10 cellular contexts compared by ENCODE assay signal in genomic region chr17:69448431-69449102, GRCh38. TPM values are rescaled to one million over a fixed set of nuclear protein-coding genes. Genes with fewer than 3 reads are reported as not detected.
A peak's percentile ranks its signal among the peaks of the same experiment; 100 is the strongest.
DNase-seq lines count a peak whose midpoint lies in the region; ATAC-seq and TF ChIP-seq lines count a peak whose summit lies in the region.
"Had no signal": no experiment of that assay in that cellular context is flagged by ENCODE, and none has a peak within 500 bp of the region (broad histone marks: within the 10 kb centered on the region; RNA-seq: fewer than 3 reads in every experiment).

No MANE protein-coding gene starts in this region.

- no TSS peak for BruUV-seq in mammary epithelial cell (replicated peaks; lab: Mats Ljungman, UMichigan)

- H3K4me2 ChIP-seq in GM23338 = peak overlapping the region; percentile 50
- peak overlapping the region; percentile 17 for H3K4me2 ChIP-seq in mammary epithelial cell (ENCODE audit: insufficient read depth, low read depth, low read length)

- H3K4me3 ChIP-seq in GM23338 (peak overlapping the region; percentile 18), mammary epithelial cell (replicated peaks in 1 of 3; ENCODE audit: insufficient read depth in 1 of 3, low read depth in 2 of 3, low read length in 3 of 3) (no peak overlapping the region), iPS-18c (ENCODE audit: insufficient read depth, low read depth, low read length) (peak overlapping the region; percentile 20; the same call in 1 of the 2 replicates), lower lobe of right lung (no peak overlapping the region)

- in situ Hi-C loops in mammary epithelial cell (cut with MboI; ENCODE audit: low sequenced_read_pairs in 2 of 2) = no loop called here

- H3K27ac Mint-ChIP-seq in GM23338 (peak overlapping the region; percentile 95), progenitor cell of endocrine pancreas (peak overlapping the region; percentile 69)

- H3K4me1 ChIP-seq in GM23338 (ENCODE audit: insufficient read depth) = peaks cover 71% of the 10 kb centered on the region
- no peaks in the 10 kb centered on the region for H3K4me1 ChIP-seq in mammary epithelial cell (ENCODE audit: insufficient read depth, low read length)
- H3K4me1 ChIP-seq in lower lobe of right lung = no peaks in the 10 kb centered on the region
- H3K4me1 ChIP-seq: Caco-2 had no signal

- peaks cover 14% of the 10 kb centered on the region for H3F3A ChIP-seq in GM23338 (replicated peaks; ENCODE audit: low read depth)

- no peak for TF ChIP-seq CTCF in GM23338 (conservative IDR thresholded peaks at IDR 0.05; ENCODE audit: low read depth in 2 of 2)
- TF ChIP-seq CTCF in mammary epithelial cell (conservative IDR thresholded peaks at IDR 0.05 in 1 of 2, IDR thresholded peaks at IDR 0.05 in 1 of 2; ENCODE audit: extremely low read depth in 1 of 2, insufficient read depth in 1 of 2, low read depth in 1 of 2, low read length in 2 of 2) = no peak
- no peak for TF ChIP-seq CTCF in progenitor cell of endocrine pancreas (IDR thresholded peaks at IDR 0.05; ENCODE audit: unreplicated experiment)
- no peak for TF ChIP-seq CTCF in lower lobe of right lung (IDR thresholded peaks at IDR 0.05)

- H3K27ac ChIP-seq in GM23338 (ENCODE audit: low read depth) = peak overlapping the region; percentile 92
- H3K27ac ChIP-seq in mammary epithelial cell (ENCODE audit: insufficient read depth, low read depth, low read length) = no peak overlapping the region
- H3K27ac ChIP-seq in lower lobe of right lung = no peak overlapping the region

- H3K4me1 Mint-ChIP-seq in GM23338 (peaks cover 69% of the 10 kb centered on the region), progenitor cell of endocrine pancreas (ENCODE audit: low read depth) (peaks cover 18% of the 10 kb centered on the region)

- no peak overlapping the region for H3K9ac ChIP-seq in mammary epithelial cell (ENCODE audit: insufficient read depth, low read length)

- H4K20me1 ChIP-seq in GM23338 (replicated peaks; ENCODE audit: insufficient read depth) = no peaks in the 10 kb centered on the region
- no peaks in the 10 kb centered on the region for H4K20me1 ChIP-seq in mammary epithelial cell (ENCODE audit: insufficient read depth, low read length)

- CTCF ChIA-PET in mammary epithelial cell (lab: Charles Lee; ENCODE audit: low non-redundant PET) = no interaction called here

- peak; percentile 89 for ATAC-seq in GM23338
- no peak for ATAC-seq in lower lobe of right lung
- ATAC-seq in GM21717 (IDR thresholded peaks at IDR 0.05; ENCODE audit: unreplicated experiment) = no peak
- ATAC-seq in GM21786 (IDR thresholded peaks at IDR 0.05; ENCODE audit: unreplicated experiment) = no peak

- intact Hi-C loops in mammary epithelial cell (cut with micrococcal nuclease) (no loop called here), lower lobe of right lung (cut with DNase I) (no loop called here)

- H3K79me2 ChIP-seq in GM23338 (replicated peaks; ENCODE audit: insufficient read depth) (peaks cover 51% of the 10 kb centered on the region), mammary epithelial cell (ENCODE audit: insufficient read depth, low read length) (no peaks in the 10 kb centered on the region)

- H3K27me3 Mint-ChIP-seq in GM23338 (ENCODE audit: insufficient read depth, low read depth, poor library complexity) = peaks cover 9% of the 10 kb centered on the region
- H3K27me3 Mint-ChIP-seq in progenitor cell of endocrine pancreas = no peaks in the 10 kb centered on the region

- no peaks in the 10 kb centered on the region for H3K9me3 ChIP-seq in mammary epithelial cell (replicated peaks; ENCODE audit: insufficient read depth, low read length)
- H3K9me3 ChIP-seq in iPS-18c (ENCODE audit: control insufficient read depth, insufficient read depth, low read length) = no peaks in the 10 kb centered on the region
- H3K9me3 ChIP-seq in lower lobe of right lung = no peaks in the 10 kb centered on the region
- H3K9me3 ChIP-seq: Caco-2 had no signal

- H3K36me3 ChIP-seq in GM23338 (ENCODE audit: insufficient read depth) = no peaks in the 10 kb centered on the region
- H3K36me3 ChIP-seq in mammary epithelial cell (ENCODE audit: insufficient read depth, low read length) = no peaks in the 10 kb centered on the region
- no peaks in the 10 kb centered on the region for H3K36me3 ChIP-seq in lower lobe of right lung

- H3K9me2 ChIP-seq in GM23338 (ENCODE audit: insufficient read depth) = no peaks in the 10 kb centered on the region

- H3K27me3 ChIP-seq in GM23338 (ENCODE audit: insufficient read depth) (no peaks in the 10 kb centered on the region), mammary epithelial cell (ENCODE audit: insufficient read depth, low read length) (no peaks in the 10 kb centered on the region), lower lobe of right lung (ENCODE audit: low read depth) (no peaks in the 10 kb centered on the region)

- H3K36me3 Mint-ChIP-seq in GM23338 (ENCODE audit: low read depth) (no peaks in the 10 kb centered on the region), progenitor cell of endocrine pancreas (ENCODE audit: insufficient read depth) (no peaks in the 10 kb centered on the region)

- DNase-seq in GM23338 (ENCODE audit: low spot score) (peak; percentile 97), mammary epithelial cell (no peak), progenitor cell of endocrine pancreas (ENCODE audit: low spot score, unreplicated experiment) (no peak), lower lobe of right lung (no peak), HuH-7.5 (ENCODE audit: low spot score) (no peak)
- DNase-seq: Caco-2; stimulated activated naive CD4-positive, alpha-beta T cell treated with Interleukin-2 at 50 U/mL for 16 hours had no signal

- WGBS in mammary epithelial cell (ENCODE audit: low coverage, missing lambda C conversion rate) = 25% methylated on average over 16 of the region's 16 CpGs

- dilution Hi-C loops in mammary epithelial cell (cut with HindIII; ENCODE audit: low sequenced_read_pairs) = no loop called here

- no peak overlapping the region for H2AFZ ChIP-seq in GM23338
- H2AFZ ChIP-seq in mammary epithelial cell (ENCODE audit: low read depth, low read length) = peak overlapping the region; percentile 83

- H3K4me3 Mint-ChIP-seq in GM23338 (peak overlapping the region; percentile 65), progenitor cell of endocrine pancreas (ENCODE audit: low read depth) (no peak overlapping the region)

- H3K9me3 Mint-ChIP-seq in GM23338 (no peaks in the 10 kb centered on the region; the same call in 2 of the 3 replicates), progenitor cell of endocrine pancreas (ENCODE audit: low read depth) (no peaks in the 10 kb centered on the region)

TF ChIP-seq in GM23338, 12 proteins besides CTCF, POLR2A, EP300 and RAD21 (continues in another document):
- TF ChIP-seq JUNB (IDR thresholded peaks at IDR 0.05; ENCODE audit: unreplicated experiment) (no peak), REST (IDR thresholded peaks at IDR 0.05; ENCODE audit: unreplicated experiment) (no peak), STAT1 (IDR thresholded peaks at IDR 0.05; ENCODE audit: unreplicated experiment) (no peak), POLR2AphosphoS5 (IDR thresholded peaks at IDR 0.05; ENCODE audit: low read depth) (peak; percentile 22; the same call in 1 of the 2 replicates), ZNF114 (CRISPR knock-in tag; IDR thresholded peaks at IDR 0.05) (no peak)

RNA-seq across cellular contexts. Expression of gene MAP2K6, which starts 34.1 kb away (rescaled TPM):
- total RNA-seq in GM23338 (2014; rRNA removed; shearing (Covaris generic)) = 26.3 and 27.0 TPM in 2 replicates
- polyA plus RNA-seq in GM23338 (2016; fragmentation: Nextera tagmentation; extraction: Ambion mirVana) = 31.1 and 33.2 TPM in 2 replicates
- 1 to 10 TPM; 1.7 to 2.2 TPM for total RNA-seq in mammary epithelial cell
- polyA plus RNA-seq in mammary epithelial cell = 1.4 TPM
- 2.9 TPM for polyA minus RNA-seq in mammary epithelial cell
- total RNA-seq in progenitor cell of endocrine pancreas = 44.3 and 44.7 TPM in 2 replicates
- 6.3 TPM for total RNA-seq in lower lobe of right lung

Comparison
In these comparisons a context has a peak if more than half of its experiments do, and no peak if none do; other contexts are left out.
1. H3K4me3 ChIP-seq: peak in GM23338 (single experiment) and iPS-18c (single experiment); none in mammary epithelial cell (0 of 3) and lower lobe of right lung (single experiment).